ENCODE assay signal across 11 cellular contexts in genomic region chr7:87154569-87154968, GRCh38. TPM values are rescaled to one million over a fixed set of nuclear protein-coding genes. Genes with fewer than 3 reads are reported as not detected.
DNase-seq lines count a peak whose midpoint lies in the region; ATAC-seq and TF ChIP-seq lines count a peak whose summit lies in the region.
"Had no signal": no experiment of that assay in that cellular context is flagged by ENCODE, and none has a peak within 500 bp of the region (broad histone marks: within the 10 kb centered on the region; RNA-seq: fewer than 3 reads in every experiment).

No MANE protein-coding gene starts in this region.

- no peak for DNase-seq in activated T-cell treated with anti-CD3 and anti-CD28 coated beads, Interleukin-2, amount 50 U/mL, for 24 hours
- no peak for DNase-seq in activated T-cell treated with anti-CD3 and anti-CD28 coated beads, Interleukin-2, amount 50 U/mL, for 1 hour
- no peak for DNase-seq in activated CD4-positive, alpha-beta memory T cell treated with anti-CD3 and anti-CD28 coated beads, Interleukin-2, amount 10 ng/mL, durations not matched to agents 7 days and 5 days
- no peak for DNase-seq in thoracic aorta (ENCODE audit: low spot score)
- no peak for DNase-seq in glomerular visceral epithelial cell (ENCODE audit: extremely low spot score)
- DNase-seq in CD1c-positive myeloid dendritic cell (ENCODE audit: extremely low spot score), result no peak
- no peak for DNase-seq in activated CD4-positive, alpha-beta T cell treated with anti-CD3 and anti-CD28 coated beads for 1 hour
- DNase-seq: foreskin melanocyte; stimulated activated CD4-positive, alpha-beta T cell treated with anti-CD3 and anti-CD28 coated beads, Interleukin-2, amount 100 ng/mL, for 24 hours; T1000 had no signal

- no peak for TF ChIP-seq CTCF in thoracic aorta (IDR thresholded peaks at IDR 0.05)

- no peaks in the 10 kb centered on the region for H3K27me3 ChIP-seq in iPS-18a (ENCODE audit: control insufficient read depth, insufficient read depth, low read length)
- no peaks in the 10 kb centered on the region for H3K27me3 ChIP-seq in thoracic aorta (replicated peaks; ENCODE audit: insufficient read depth)

- H3K9me3 ChIP-seq in iPS-18a (ENCODE audit: control insufficient read depth, low read depth, low read length) (no peaks in the 10 kb centered on the region), thoracic aorta (no peaks in the 10 kb centered on the region)

- H3K4me1 ChIP-seq in iPS-18a (ENCODE audit: control insufficient read depth, low read depth, low read length), result peaks cover 15% of the 10 kb centered on the region
- H3K4me1 ChIP-seq in thoracic aorta (ENCODE audit: control insufficient read depth in 1 of 2, low read depth in 2 of 2), result peaks cover 39 to 58% of the 10 kb centered on the region in 2 donors

- H3K27ac Mint-ChIP-seq in activated T-cell treated with anti-CD3 and anti-CD28 coated beads, Interleukin-2, amount 50 U/mL, for 24 hours, result peak overlapping the region; percentile 8
- H3K27ac Mint-ChIP-seq in activated CD4-positive, alpha-beta memory T cell treated with anti-CD3 and anti-CD28 coated beads, Interleukin-2, amount 10 ng/mL, durations not matched to agents 7 days and 5 days, result no peak overlapping the region

- POLR2A ChIA-PET in activated CD4-positive, alpha-beta memory T cell treated with anti-CD3 and anti-CD28 coated beads, Interleukin-2, amount 10 ng/mL, durations not matched to agents 7 days and 5 days (lab: Charles Lee), result interaction anchor here (1.3 to 14.2 kb wide), 7 partner anchors 13 to 191 kb away, joined by 3 to 337 read pairs (median 18); partner anchors contain the start of genes CROT, ELAPOR2 and TMEM243

- H3K27ac ChIP-seq in iPS-18a (ENCODE audit: low read length), result no peak overlapping the region
- H3K27ac ChIP-seq in thoracic aorta, result peak overlapping the region in 1 of 2 donors; percentile 98

- H3K4me3 ChIP-seq in iPS-18a (ENCODE audit: low read length) (peak overlapping the region; percentile 91), thoracic aorta (peak overlapping the region; percentile 89)

- no peaks in the 10 kb centered on the region for H3K9me3 Mint-ChIP-seq in activated T-cell treated with anti-CD3 and anti-CD28 coated beads, Interleukin-2, amount 50 U/mL, for 24 hours
- H3K9me3 Mint-ChIP-seq in activated CD4-positive, alpha-beta memory T cell treated with anti-CD3 and anti-CD28 coated beads, Interleukin-2, amount 10 ng/mL, durations not matched to agents 7 days and 5 days, result no peaks in the 10 kb centered on the region

- no peaks in the 10 kb centered on the region for H3K27me3 Mint-ChIP-seq in activated T-cell treated with anti-CD3 and anti-CD28 coated beads, Interleukin-2, amount 50 U/mL, for 24 hours
- no peaks in the 10 kb centered on the region for H3K27me3 Mint-ChIP-seq in activated CD4-positive, alpha-beta memory T cell treated with anti-CD3 and anti-CD28 coated beads, Interleukin-2, amount 10 ng/mL, durations not matched to agents 7 days and 5 days

- H3K9ac ChIP-seq in iPS-18a (ENCODE audit: low read length), result peak overlapping the region; percentile 97

- peak overlapping the region; percentile 88 for H3K4me3 Mint-ChIP-seq in activated T-cell treated with anti-CD3 and anti-CD28 coated beads, Interleukin-2, amount 50 U/mL, for 24 hours
- peak overlapping the region; percentile 94 for H3K4me3 Mint-ChIP-seq in activated CD4-positive, alpha-beta memory T cell treated with anti-CD3 and anti-CD28 coated beads, Interleukin-2, amount 10 ng/mL, durations not matched to agents 7 days and 5 days

- no peak for ATAC-seq in thoracic aorta (ENCODE audit: insufficient number of reproducible peaks, low FRiP score, low read depth)

- H3K4me1 Mint-ChIP-seq in activated T-cell treated with anti-CD3 and anti-CD28 coated beads, Interleukin-2, amount 50 U/mL, for 24 hours (ENCODE audit: low read depth), result peaks cover 61% of the 10 kb centered on the region
- H3K4me1 Mint-ChIP-seq in activated CD4-positive, alpha-beta memory T cell treated with anti-CD3 and anti-CD28 coated beads, Interleukin-2, amount 10 ng/mL, durations not matched to agents 7 days and 5 days, result peaks cover 54% of the 10 kb centered on the region

- H3K36me3 Mint-ChIP-seq in activated T-cell treated with anti-CD3 and anti-CD28 coated beads, Interleukin-2, amount 50 U/mL, for 24 hours (ENCODE audit: low read depth), result peaks cover 55% of the 10 kb centered on the region
- H3K36me3 Mint-ChIP-seq in activated CD4-positive, alpha-beta memory T cell treated with anti-CD3 and anti-CD28 coated beads, Interleukin-2, amount 10 ng/mL, durations not matched to agents 7 days and 5 days (ENCODE audit: low read depth), result peaks cover 35% of the 10 kb centered on the region

- CTCF ChIA-PET in activated CD4-positive, alpha-beta memory T cell treated with anti-CD3 and anti-CD28 coated beads, Interleukin-2, amount 10 ng/mL, durations not matched to agents 7 days and 5 days (lab: Charles Lee), result interaction anchor here (0.6 to 3.3 kb wide), 7 partner anchors 26 to 229 kb away, joined by 3 to 23 read pairs (median 4); partner anchors contain the start of gene TMEM243

- H3K36me3 ChIP-seq in iPS-18a (ENCODE audit: control insufficient read depth, low read depth, low read length) (peaks cover 12% of the 10 kb centered on the region), thoracic aorta (no peaks in the 10 kb centered on the region)

RNA-seq across cellular contexts. Expression of gene DMTF1, which starts 2.3 kb away (rescaled TPM):
- 10 to 100 TPM; 95.3 to 97.8 TPM for total RNA-seq in activated CD4-positive, alpha-beta memory T cell treated with anti-CD3 and anti-CD28 coated beads, Interleukin-2, amount 10 ng/mL, durations not matched to agents 7 days and 5 days
- total RNA-seq in thoracic aorta, result 100 to 1,000 TPM; 108 to 172 TPM
